ENCODE assay signal across 1 cellular context in genomic region chr12:22653790-22654189, GRCh38.
TF ChIP-seq lines count a peak whose summit lies in the region.

No MANE protein-coding gene starts in this region.

TF ChIP-seq in endothelial cell of umbilical vein, 7 proteins besides CTCF, POLR2A, EP300 and RAD21 (continued from another document):
- TF ChIP-seq POLR2AphosphoS5 (IDR thresholded peaks at IDR 0.05; ENCODE audit: insufficient read depth, low read depth, low read length): no peak
- TF ChIP-seq EZH2 (IDR thresholded peaks at IDR 0.05; ENCODE audit: borderline replicate concordance, low read depth, low read length, severe bottlenecking): no peak
- no peak for TF ChIP-seq MYC (IDR thresholded peaks at IDR 0.05; ENCODE audit: low read depth, low read length)
- no peak for TF ChIP-seq GATA2 (IDR thresholded peaks at IDR 0.05; ENCODE audit: insufficient read depth, insufficient read length, low read depth, low read length)
TF ChIP-seq in endothelial cell of umbilical vein: peak in this region for 0.
